8 cellular contexts compared by ENCODE assay signal in genomic region chr1:154404511-154404931, GRCh38. TPM values are rescaled to one million over a fixed set of nuclear protein-coding genes. Genes with fewer than 3 reads are reported as not detected.
A peak's percentile ranks its signal among the peaks of the same experiment; 100 is the strongest.
DNase-seq lines count a peak whose midpoint lies in the region; ATAC-seq and TF ChIP-seq lines count a peak whose summit lies in the region.

No MANE protein-coding gene starts in this region.

- peaks cover 11% of the 10 kb centered on the region for H3K36me3 Mint-ChIP-seq in effector memory CD8-positive, alpha-beta T cell (ENCODE audit: insufficient read depth)
- H3K36me3 Mint-ChIP-seq in progenitor cell of endocrine pancreas (ENCODE audit: insufficient read depth): no peaks in the 10 kb centered on the region

- H3K4me3 Mint-ChIP-seq in effector memory CD8-positive, alpha-beta T cell: peak overlapping the region; percentile 82 to 83
- H3K4me3 Mint-ChIP-seq in progenitor cell of endocrine pancreas (ENCODE audit: low read depth): peak overlapping the region; percentile 66

- peak; percentile 18 to 44 for DNase-seq in NOMO-1 (lab: John Stamatoyannopoulos, UW; ENCODE audit: unreplicated experiment in 2 of 2)
- DNase-seq in effector memory CD8-positive, alpha-beta T cell: no peak
- no peak for DNase-seq in progenitor cell of endocrine pancreas (ENCODE audit: low spot score, unreplicated experiment)
- DNase-seq in RKO (ENCODE audit: low spot score): no peak
- DNase-seq in HCEC 1CT: no peak
- no peak for DNase-seq in GM19240 (ENCODE audit: insufficient read length, low spot score)

- H3K27ac Mint-ChIP-seq in effector memory CD8-positive, alpha-beta T cell: peak overlapping the region; percentile 88 to 89
- H3K27ac Mint-ChIP-seq in progenitor cell of endocrine pancreas: peak overlapping the region; percentile 24

- no peaks in the 10 kb centered on the region for H3K9me3 Mint-ChIP-seq in effector memory CD8-positive, alpha-beta T cell
- H3K9me3 Mint-ChIP-seq in progenitor cell of endocrine pancreas (ENCODE audit: low read depth): no peaks in the 10 kb centered on the region

- H3K27me3 Mint-ChIP-seq in effector memory CD8-positive, alpha-beta T cell: no peaks in the 10 kb centered on the region
- H3K27me3 Mint-ChIP-seq in progenitor cell of endocrine pancreas: peaks cover 39% of the 10 kb centered on the region

- TF ChIP-seq CTCF in progenitor cell of endocrine pancreas (IDR thresholded peaks at IDR 0.05; ENCODE audit: unreplicated experiment): no peak

- H3K4me1 Mint-ChIP-seq in effector memory CD8-positive, alpha-beta T cell (ENCODE audit: low read depth in 2 of 2): peaks cover 57 to 58% of the 10 kb centered on the region in 2 donors
- peaks cover 24% of the 10 kb centered on the region for H3K4me1 Mint-ChIP-seq in progenitor cell of endocrine pancreas (ENCODE audit: low read depth)

- peak; percentile 9 for ATAC-seq in GM19023 (IDR thresholded peaks at IDR 0.05; ENCODE audit: unreplicated experiment)
- peak; percentile 21 for ATAC-seq in effector memory CD8-positive, alpha-beta T cell (replicated peaks)
- no peak for ATAC-seq in HG03159 (IDR thresholded peaks at IDR 0.05; ENCODE audit: unreplicated experiment)

RNA-seq across cellular contexts. Expression of gene IL6R, which starts 0.6 kb away (rescaled TPM):
- total RNA-seq in progenitor cell of endocrine pancreas: 2.0 and 3.1 TPM in 2 replicates

Comparison
In these comparisons a context has a peak if more than half of its experiments do, and no peak if none do; other contexts are left out.
1. DNase-seq: peak in NOMO-1 (2 of 2); none in effector memory CD8-positive, alpha-beta T cell (0 of 3), progenitor cell of endocrine pancreas (single experiment), RKO (single experiment), HCEC 1CT (single experiment) and GM19240 (single experiment).